11 cellular contexts compared by ENCODE assay signal in the genomic region with DNA sequence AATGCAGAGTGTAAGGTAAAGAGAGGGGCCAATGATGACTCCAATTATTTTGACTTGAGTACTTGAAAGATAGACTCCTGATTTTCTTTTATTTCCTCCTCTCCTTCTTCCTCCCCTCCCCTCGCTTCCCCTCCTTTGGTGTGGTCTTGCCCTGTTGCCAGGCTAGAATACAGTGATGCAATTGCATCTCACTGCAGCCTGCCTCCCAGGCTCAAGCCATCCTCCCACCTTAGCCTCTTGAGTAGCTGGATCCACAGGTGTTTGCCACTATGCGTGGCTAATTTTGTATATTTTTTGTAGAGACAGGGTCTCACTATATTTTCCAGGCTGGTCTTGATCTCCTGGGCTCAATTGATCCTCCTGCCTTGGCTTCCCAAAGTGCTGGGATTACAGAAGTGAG. TPM values are rescaled to one million over a fixed set of nuclear protein-coding genes. Genes with fewer than 3 reads are reported as not detected.
A peak's percentile ranks its signal among the peaks of the same experiment; 100 is the strongest.
DNase-seq lines count a peak whose midpoint lies in the region; ATAC-seq and TF ChIP-seq lines count a peak whose summit lies in the region.
"Had no signal": no experiment of that assay in that cellular context is flagged by ENCODE, and none has a peak within 500 bp of the region (broad histone marks: within the 10 kb centered on the region; RNA-seq: fewer than 3 reads in every experiment).

No MANE protein-coding gene starts in this region.

- intact Hi-C loops in posterior vena cava (cut with DNase I), result no loop called here

- H3K27me3 Mint-ChIP-seq in activated T-cell treated with anti-CD3 and anti-CD28 coated beads, Interleukin-2, amount 50 U/mL, for 72 hours (ENCODE audit: low read depth), result no peaks in the 10 kb centered on the region
- H3K27me3 Mint-ChIP-seq in effector memory CD8-positive, alpha-beta T cell, result no peaks in the 10 kb centered on the region

- peaks cover 76% of the 10 kb centered on the region for H3K4me1 Mint-ChIP-seq in activated T-cell treated with anti-CD3 and anti-CD28 coated beads, Interleukin-2, amount 50 U/mL, for 72 hours (ENCODE audit: low read depth)
- peaks cover 38 to 50% of the 10 kb centered on the region in 2 donors for H3K4me1 Mint-ChIP-seq in effector memory CD8-positive, alpha-beta T cell (ENCODE audit: low read depth in 2 of 2)

- H3K4me1 ChIP-seq in RWPE2 (ENCODE audit: insufficient read depth, poor library complexity, severe bottlenecking) (peaks cover 52% of the 10 kb centered on the region), smooth muscle cell (ENCODE audit: low read depth) (peaks cover 23% of the 10 kb centered on the region)

- TF ChIP-seq CTCF in RWPE2 (IDR thresholded peaks at IDR 0.05; ENCODE audit: poor library complexity, severe bottlenecking) (no peak), smooth muscle cell (IDR thresholded peaks at IDR 0.05; ENCODE audit: borderline replicate concordance, insufficient read depth, poor library complexity, severe bottlenecking) (no peak)

- no peaks in the 10 kb centered on the region for H3K9me3 Mint-ChIP-seq in activated T-cell treated with anti-CD3 and anti-CD28 coated beads, Interleukin-2, amount 50 U/mL, for 72 hours
- H3K9me3 Mint-ChIP-seq in effector memory CD8-positive, alpha-beta T cell, result no peaks in the 10 kb centered on the region

- peaks cover 39% of the 10 kb centered on the region for H4K20me1 ChIP-seq in smooth muscle cell (ENCODE audit: low read depth)

- no peak overlapping the region for H3K9ac ChIP-seq in smooth muscle cell (ENCODE audit: low read depth)

- H2AFZ ChIP-seq in smooth muscle cell (ENCODE audit: low read depth), result no peak overlapping the region

- WGBS in smooth muscle cell (ENCODE audit: low lambda C conversion rate), result 82% methylated on average over 2 of the region's 2 CpGs

- H3K9me3 ChIP-seq in RWPE2 (ENCODE audit: severe bottlenecking), result no peaks in the 10 kb centered on the region
- no peaks in the 10 kb centered on the region for H3K9me3 ChIP-seq in smooth muscle cell (replicated peaks; ENCODE audit: low read depth)
- H3K9me3 ChIP-seq: vagina had no signal

- no peak overlapping the region for H3K27ac Mint-ChIP-seq in activated T-cell treated with anti-CD3 and anti-CD28 coated beads, Interleukin-2, amount 50 U/mL, for 72 hours
- H3K27ac Mint-ChIP-seq in effector memory CD8-positive, alpha-beta T cell, result peak overlapping the region; percentile 6 to 62

- peak overlapping the region; percentile 8 for H3K27ac ChIP-seq in RWPE2 (ENCODE audit: poor library complexity, severe bottlenecking)
- H3K27ac ChIP-seq in smooth muscle cell (ENCODE audit: low read depth), result no peak overlapping the region
- H3K27ac ChIP-seq: vagina had no signal

- H3K4me2 ChIP-seq in smooth muscle cell, result peak overlapping the region; percentile 91

- peaks cover 66% of the 10 kb centered on the region for H3K79me2 ChIP-seq in smooth muscle cell (ENCODE audit: low read depth)

- H3K36me3 Mint-ChIP-seq in activated T-cell treated with anti-CD3 and anti-CD28 coated beads, Interleukin-2, amount 50 U/mL, for 72 hours (ENCODE audit: insufficient read depth in 2 of 2), result peaks cover 7 to 13% of the 10 kb centered on the region in 2 donors
- H3K36me3 Mint-ChIP-seq in effector memory CD8-positive, alpha-beta T cell (ENCODE audit: insufficient read depth), result peaks cover 19% of the 10 kb centered on the region

- ATAC-seq in activated T-cell treated with anti-CD3 and anti-CD28 coated beads, Interleukin-2, amount 50 U/mL, for 72 hours (replicated peaks in 1 of 2), result no peak
- no peak for ATAC-seq in RWPE2 (ENCODE audit: low read depth)
- no peak for ATAC-seq in effector memory CD8-positive, alpha-beta T cell (replicated peaks)

- H3F3A ChIP-seq in smooth muscle cell (ENCODE audit: low read depth), result peaks cover 9% of the 10 kb centered on the region

- DNase-seq in activated T-cell treated with anti-CD3 and anti-CD28 coated beads, Interleukin-2, amount 50 U/mL, for 72 hours, result no peak
- DNase-seq in activated T-cell treated with anti-CD3 and anti-CD28 coated beads, Interleukin-2, amount 50 U/mL, for 48 hours, result no peak
- DNase-seq in RWPE2 (ENCODE audit: low spot score), result no peak
- DNase-seq in effector memory CD8-positive, alpha-beta T cell, result no peak
- DNase-seq in smooth muscle cell (lab: John Stamatoyannopoulos, UW; ENCODE audit: unreplicated experiment), result no peak
- no peak for DNase-seq in mesenteric fat pad (ENCODE audit: low spot score)
- DNase-seq in hippocampal formation (lab: John Stamatoyannopoulos, UW), result no peak
- no peak for DNase-seq in posterior vena cava (ENCODE audit: low spot score)
- DNase-seq: midbrain, NCI-H748 treated with DMSO at 0.1 percent for 48 hours had no signal

- H3K36me3 ChIP-seq in RWPE2 (ENCODE audit: low read depth) (peaks cover 33% of the 10 kb centered on the region), smooth muscle cell (ENCODE audit: low read depth) (no peaks in the 10 kb centered on the region)
- H3K36me3 ChIP-seq: vagina had no signal

- H3K27me3 ChIP-seq in RWPE2 (ENCODE audit: insufficient read depth, poor library complexity, severe bottlenecking), result no peaks in the 10 kb centered on the region
- H3K27me3 ChIP-seq in smooth muscle cell (ENCODE audit: low read depth), result no peaks in the 10 kb centered on the region
- H3K27me3 ChIP-seq: vagina had no signal

- H3K4me3 ChIP-seq in RWPE2 (ENCODE audit: severe bottlenecking) (no peak overlapping the region), smooth muscle cell (no peak overlapping the region)

- H3K4me3 Mint-ChIP-seq in activated T-cell treated with anti-CD3 and anti-CD28 coated beads, Interleukin-2, amount 50 U/mL, for 72 hours, result peak overlapping the region; percentile 79 to 88
- H3K4me3 Mint-ChIP-seq in effector memory CD8-positive, alpha-beta T cell, result peak overlapping the region; percentile 11 to 68

RNA-seq across cellular contexts. Expression of a gene that starts 2.3 kb away (rescaled TPM):
- total RNA-seq in activated T-cell treated with anti-CD3 and anti-CD28 coated beads, Interleukin-2, amount 50 U/mL, for 72 hours, result 100 to 1,000 TPM; 110 to 119 TPM
- 109 and 112 TPM in 2 replicates for total RNA-seq in smooth muscle cell
- 151 and 154 TPM in 2 replicates for polyA plus RNA-seq in smooth muscle cell
- total RNA-seq in mesenteric fat pad, result 44.2 TPM
- 10 to 100 TPM; 36.1 to 41.9 TPM for total RNA-seq in posterior vena cava

RNA-seq across cellular contexts. Expression of a gene that starts 36.2 kb away (rescaled TPM):
- total RNA-seq in activated T-cell treated with anti-CD3 and anti-CD28 coated beads, Interleukin-2, amount 50 U/mL, for 72 hours, result under 1 TPM in 1 of 2 donors, not detected in 1; 0.22 TPM
- total RNA-seq in smooth muscle cell, result 201 and 323 TPM in 2 replicates
- 796 and 874 TPM in 2 replicates for polyA plus RNA-seq in smooth muscle cell
- 13.2 TPM for total RNA-seq in mesenteric fat pad
- 1,000 to 10,000 TPM; 2,422 to 4,458 TPM for total RNA-seq in posterior vena cava

RNA-seq across cellular contexts. Expression of a gene that starts 55.7 kb away (rescaled TPM):
- 10 to 100 TPM; 18.6 to 19.7 TPM for total RNA-seq in activated T-cell treated with anti-CD3 and anti-CD28 coated beads, Interleukin-2, amount 50 U/mL, for 72 hours
- total RNA-seq in smooth muscle cell, result 10.4 and 12.7 TPM in 2 replicates
- polyA plus RNA-seq in smooth muscle cell, result 3.2 TPM in 2 replicates
- 12.0 TPM for total RNA-seq in mesenteric fat pad
- total RNA-seq in posterior vena cava, result 1 to 10 TPM; 6.6 to 8.5 TPM

Comparison
In these comparisons a context has a peak if more than half of its experiments do, and no peak if none do; other contexts are left out.
1. RNA of a gene that starts 36.2 kb away (total RNA-seq): 2,422 to 4,458 TPM in posterior vena cava and 201 to 323 TPM in smooth muscle cell; 13.2 TPM in mesenteric fat pad (single experiment) and 0.22 TPM in activated T-cell treated with anti-CD3 and anti-CD28 coated beads, Interleukin-2, amount 50 U/mL, for 72 hours; every median in the first group is over 10 times any median in the second.